ENCODE assay signal across 12 cellular contexts in genomic region chr2:72895759-72896281, GRCh38. TPM values are rescaled to one million over a fixed set of nuclear protein-coding genes. Genes with fewer than 3 reads are reported as not detected.
DNase-seq lines count a peak whose midpoint lies in the region; ATAC-seq and TF ChIP-seq lines count a peak whose summit lies in the region.
"Had no signal": no experiment of that assay in that cellular context is flagged by ENCODE, and none has a peak within 500 bp of the region (broad histone marks: within the 10 kb centered on the region; RNA-seq: fewer than 3 reads in every experiment).

No MANE protein-coding gene starts in this region.

- H3K27me3 ChIP-seq in prostate gland (replicated peaks; ENCODE audit: insufficient read depth) (peaks cover 3% of the 10 kb centered on the region), tibial artery (peaks cover 0 to 48% of the 10 kb centered on the region in 2 donors)

- H3K4me3 ChIP-seq in prostate gland (no peak overlapping the region), tibial artery (no peak overlapping the region)

- H3K4me1 ChIP-seq in prostate gland (replicated peaks) (no peaks in the 10 kb centered on the region), tibial artery (peaks cover 0 to 12% (median 5%) of the 10 kb centered on the region in 4 donors)

- ATAC-seq in Right ventricle myocardium superior (ENCODE audit: poor library complexity) (peak; percentile 38), HG02759 (IDR thresholded peaks at IDR 0.05; ENCODE audit: unreplicated experiment) (no peak), GM21717 (IDR thresholded peaks at IDR 0.05; ENCODE audit: unreplicated experiment) (no peak)
- ATAC-seq: activated CD4-positive, alpha-beta T cell treated with anti-CD3 and anti-CD28 coated beads for 36 hours had no signal

- H3K36me3 Mint-ChIP-seq in osteocyte (ENCODE audit: unreplicated experiment), result peaks cover 4% of the 10 kb centered on the region

- peaks cover 68% of the 10 kb centered on the region for H3K27me3 Mint-ChIP-seq in osteocyte (ENCODE audit: unreplicated experiment)

- no peaks in the 10 kb centered on the region for H3K4me1 Mint-ChIP-seq in osteocyte (ENCODE audit: unreplicated experiment)
- H3K4me1 Mint-ChIP-seq: activated CD4-positive, alpha-beta T cell treated with anti-CD3 and anti-CD28 coated beads for 36 hours had no signal

- no peak overlapping the region for H3K4me3 Mint-ChIP-seq in osteocyte (ENCODE audit: unreplicated experiment)
- H3K4me3 Mint-ChIP-seq: activated CD4-positive, alpha-beta T cell treated with anti-CD3 and anti-CD28 coated beads for 36 hours had no signal

- H3K27ac ChIP-seq in VCaP (peak overlapping the region; percentile 38; the same call in 1 of the 2 replicates), prostate gland (no peak overlapping the region), tibial artery (no peak overlapping the region)

- H3K27ac Mint-ChIP-seq in osteocyte (ENCODE audit: unreplicated experiment), result no peak overlapping the region
- H3K27ac Mint-ChIP-seq: activated CD4-positive, alpha-beta T cell treated with anti-CD3 and anti-CD28 coated beads for 36 hours had no signal

- intact Hi-C loops in Right ventricle myocardium superior (cut with DNase I), result loop anchor here (10.0 kb wide), 1 partner anchor 79 kb away; no protein-coding TSS in a partner anchor
- intact Hi-C loops in prostate gland (cut with DNase I), result loop anchor here (10.0 kb wide), 1 partner anchor 179 kb away; the partner anchor contains the start of gene SFXN5
- intact Hi-C loops in tibial artery (cut with DNase I; ENCODE audit: low total_unique reads), result no loop called here

- no peak for TF ChIP-seq POLR2A in prostate gland (IDR thresholded peaks at IDR 0.05)

- TF ChIP-seq CTCF in VCaP (conservative IDR thresholded peaks at IDR 0.05), result no peak; the same call in 1 of the 2 replicates
- no peak for TF ChIP-seq CTCF in prostate gland (IDR thresholded peaks at IDR 0.05)
- no peak for TF ChIP-seq CTCF in tibial artery (IDR thresholded peaks at IDR 0.05)
- TF ChIP-seq CTCF in osteocyte (IDR thresholded peaks at IDR 0.05), result no peak

- no peaks in the 10 kb centered on the region for H3K36me3 ChIP-seq in prostate gland
- peaks cover 0 to 17% (median 14%) of the 10 kb centered on the region in 3 donors for H3K36me3 ChIP-seq in tibial artery

- H3K9me3 ChIP-seq in prostate gland (no peaks in the 10 kb centered on the region), tibial artery (no peaks in the 10 kb centered on the region)

- 9% methylated on average over 16 of the region's 16 CpGs for WGBS in prostate gland

- H3K9me3 Mint-ChIP-seq in osteocyte (ENCODE audit: unreplicated experiment), result no peaks in the 10 kb centered on the region

- peak; percentile 29 for DNase-seq in ELF-1 (ENCODE audit: low read depth, low spot score)
- DNase-seq in Right ventricle myocardium superior, result peak; percentile 60
- peak; percentile 37 for DNase-seq in prostate gland (ENCODE audit: low spot score)
- no peak for DNase-seq in tibial artery
- DNase-seq in osteocyte (ENCODE audit: extremely low spot score, unreplicated experiment), result no peak
- DNase-seq: activated CD4-positive, alpha-beta T cell treated with anti-CD3 and anti-CD28 coated beads for 36 hours; hypothalamus; stimulated activated naive CD4-positive, alpha-beta T cell treated with Interleukin-2 at 50 U/mL for 16 hours had no signal

RNA-seq across cellular contexts. Expression of gene SPR, which starts 8.6 kb away (rescaled TPM):
- total RNA-seq in Right ventricle myocardium superior (53.9 TPM), prostate gland (10 to 100 TPM; 42.5 to 91.5 TPM), osteocyte (6.2 and 7.1 TPM in 2 replicates)
- total RNA-seq: OCI-LY7 had no signal

RNA-seq across cellular contexts. Expression of gene EMX1, which starts 21.5 kb away (rescaled TPM):
- total RNA-seq in Right ventricle myocardium superior (not detected), prostate gland (1 to 10 TPM in 1 of 2 donors, not detected in 1; 9.8 TPM), osteocyte (not detected in 2 replicates)
- total RNA-seq: activated CD4-positive, alpha-beta T cell treated with anti-CD3 and anti-CD28 coated beads for 36 hours; OCI-LY7 had no signal

Comparison
In these comparisons a context has a peak if more than half of its experiments do, and no peak if none do; other contexts are left out.
1. DNase-seq: peak in ELF-1 (single experiment), Right ventricle myocardium superior (single experiment) and prostate gland (single experiment); none in tibial artery (0 of 2) and osteocyte (single experiment).